Comparison of ENCODE assay signal across 8 cellular contexts in the genomic region with DNA sequence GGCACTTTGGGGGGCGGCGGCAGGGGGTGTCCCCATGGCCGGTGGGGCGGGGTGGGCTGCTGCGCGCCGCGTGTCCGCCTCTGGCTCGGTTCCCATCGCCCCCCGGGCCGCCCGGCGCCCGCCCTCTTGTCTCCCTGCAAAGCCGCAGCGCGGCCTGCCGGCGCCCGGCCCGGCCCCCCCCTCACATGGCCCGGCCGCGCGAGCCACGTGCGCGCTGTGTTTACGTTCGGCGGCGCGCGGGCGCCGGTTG. TPM values are rescaled to one million over a fixed set of nuclear protein-coding genes. Genes with fewer than 3 reads are reported as not detected.
DNase-seq lines count a peak whose midpoint lies in the region; ATAC-seq and TF ChIP-seq lines count a peak whose summit lies in the region.

No MANE protein-coding gene starts in this region.

- no peak overlapping the region for H2AFZ ChIP-seq in SU-DHL-6 (ENCODE audit: low read depth, low read length, severe bottlenecking)

- WGBS in right cardiac atrium, result 1% methylated on average over 38 of the region's 38 CpGs

- no peak overlapping the region for H3K27ac Mint-ChIP-seq in endothelial cell (ENCODE audit: unreplicated experiment)
- H3K27ac Mint-ChIP-seq in activated T-helper 17 cell treated with anti-CD3 and anti-CD28 coated beads, Interleukin-2, amount 50 U/mL, for 72 hours, result no peak overlapping the region

- peaks cover 9% of the 10 kb centered on the region for H3K36me3 Mint-ChIP-seq in endothelial cell (ENCODE audit: low read depth, unreplicated experiment)
- H3K36me3 Mint-ChIP-seq in activated T-helper 17 cell treated with anti-CD3 and anti-CD28 coated beads, Interleukin-2, amount 50 U/mL, for 72 hours (ENCODE audit: low read depth), result peaks cover 21% of the 10 kb centered on the region

- H3K4me3 Mint-ChIP-seq in endothelial cell (ENCODE audit: unreplicated experiment), result no peak overlapping the region
- H3K4me3 Mint-ChIP-seq in activated T-helper 17 cell treated with anti-CD3 and anti-CD28 coated beads, Interleukin-2, amount 50 U/mL, for 72 hours, result no peak overlapping the region

- no peaks in the 10 kb centered on the region for H3K9me2 ChIP-seq in SU-DHL-6 (replicated peaks; ENCODE audit: insufficient read depth, low read length)

- H4K20me1 ChIP-seq in SU-DHL-6 (ENCODE audit: low read depth, low read length), result no peaks in the 10 kb centered on the region

- intact Hi-C loops in right cardiac atrium (cut with DNase I), result no loop called here

- no peaks in the 10 kb centered on the region for H3K79me2 ChIP-seq in SU-DHL-6 (ENCODE audit: insufficient read depth, low read length)

- H3K4me3 ChIP-seq in GM12875 (ENCODE audit: low read depth, low read length) (peak overlapping the region; percentile 60), SU-DHL-6 (ENCODE audit: insufficient read depth, low read length, poor library complexity, severe bottlenecking) (peak overlapping the region; percentile 90), right cardiac atrium (ENCODE audit: low read length) (peak overlapping the region; percentile 99), skeletal muscle tissue (ENCODE audit: low read length in 3 of 3) (peak overlapping the region in 2 of 3 donors; percentile 67 to 84)

- no peaks in the 10 kb centered on the region for H3K27me3 ChIP-seq in SU-DHL-6 (ENCODE audit: low read length)
- no peaks in the 10 kb centered on the region for H3K27me3 ChIP-seq in right cardiac atrium (ENCODE audit: control insufficient read depth, insufficient read depth)
- H3K27me3 ChIP-seq in skeletal muscle tissue (ENCODE audit: control insufficient read depth in 3 of 3, insufficient read depth in 3 of 3, low read length in 3 of 3), result no peaks in the 10 kb centered on the region

- peaks cover 10% of the 10 kb centered on the region for H3K4me1 Mint-ChIP-seq in endothelial cell (ENCODE audit: unreplicated experiment)
- peaks cover 31% of the 10 kb centered on the region for H3K4me1 Mint-ChIP-seq in activated T-helper 17 cell treated with anti-CD3 and anti-CD28 coated beads, Interleukin-2, amount 50 U/mL, for 72 hours

- peak overlapping the region; percentile 79 for H3K9ac ChIP-seq in SU-DHL-6 (ENCODE audit: low read length)
- H3K9ac ChIP-seq in skeletal muscle tissue (ENCODE audit: low read depth in 1 of 3, low read length in 3 of 3), result peak overlapping the region in 2 of 3 donors; percentile 33 to 89

- H3K4me1 ChIP-seq in right cardiac atrium (ENCODE audit: control insufficient read depth, insufficient read depth, low read length) (peaks cover 8% of the 10 kb centered on the region), skeletal muscle tissue (ENCODE audit: control insufficient read depth in 3 of 3, insufficient read depth in 3 of 3, low read length in 3 of 3) (peaks cover 46 to 49% (median 48%) of the 10 kb centered on the region in 3 donors)

- H3K36me3 ChIP-seq in SU-DHL-6 (ENCODE audit: low read length), result no peaks in the 10 kb centered on the region
- peaks cover 0 to 5% (median 4%) of the 10 kb centered on the region in 3 donors for H3K36me3 ChIP-seq in skeletal muscle tissue (ENCODE audit: control insufficient read depth in 3 of 3, insufficient read depth in 3 of 3, low read length in 3 of 3)

- H3K27ac ChIP-seq in SU-DHL-6 (ENCODE audit: low read depth, low read length) (no peak overlapping the region), right cardiac atrium (ENCODE audit: low read length) (peak overlapping the region; percentile 95), skeletal muscle tissue (ENCODE audit: low read depth, low read length) (peak overlapping the region; percentile 83)

- H3K9me3 Mint-ChIP-seq in endothelial cell (ENCODE audit: unreplicated experiment), result no peaks in the 10 kb centered on the region
- H3K9me3 Mint-ChIP-seq in activated T-helper 17 cell treated with anti-CD3 and anti-CD28 coated beads, Interleukin-2, amount 50 U/mL, for 72 hours, result no peaks in the 10 kb centered on the region

- no peak for DNase-seq in right cardiac atrium
- DNase-seq in endothelial cell (ENCODE audit: low spot score), result no peak
- no peak for DNase-seq in SK-N-DZ (ENCODE audit: low spot score)

- peak overlapping the region; percentile 46 for H3K4me2 ChIP-seq in SU-DHL-6 (ENCODE audit: low read depth, low read length, poor library complexity, severe bottlenecking)

- ATAC-seq in right cardiac atrium, result no peak
- ATAC-seq in activated T-helper 17 cell treated with anti-CD3 and anti-CD28 coated beads, Interleukin-2, amount 50 U/mL, for 72 hours (replicated peaks), result no peak
- ATAC-seq in GM21529 (IDR thresholded peaks at IDR 0.05; ENCODE audit: unreplicated experiment), result no peak

- H3K27me3 Mint-ChIP-seq in endothelial cell (ENCODE audit: unreplicated experiment), result peaks cover 15% of the 10 kb centered on the region
- H3K27me3 Mint-ChIP-seq in activated T-helper 17 cell treated with anti-CD3 and anti-CD28 coated beads, Interleukin-2, amount 50 U/mL, for 72 hours, result no peaks in the 10 kb centered on the region

- H3F3A ChIP-seq in SU-DHL-6 (ENCODE audit: insufficient read depth), result peaks cover 24% of the 10 kb centered on the region

- TF ChIP-seq CTCF in GM12875 (IDR thresholded peaks at IDR 0.05; ENCODE audit: borderline replicate concordance, insufficient read depth, low read depth, low read length) (no peak), SU-DHL-6 (IDR thresholded peaks at IDR 0.05; ENCODE audit: insufficient read depth, low read length, poor library complexity, severe bottlenecking) (no peak), endothelial cell (IDR thresholded peaks at IDR 0.05; ENCODE audit: unreplicated experiment) (no peak)

- H3K9me3 ChIP-seq in SU-DHL-6 (ENCODE audit: insufficient read depth, low read length) (no peaks in the 10 kb centered on the region), right cardiac atrium (ENCODE audit: control insufficient read depth, low read length) (no peaks in the 10 kb centered on the region), skeletal muscle tissue (ENCODE audit: control insufficient read depth in 3 of 3, low read length in 3 of 3) (no peaks in the 10 kb centered on the region)

RNA-seq across cellular contexts. Expression of gene NR1D2, which starts 0.5 kb away (rescaled TPM):
- 10 to 100 TPM; 23.9 to 54.7 (median 37.1) TPM for total RNA-seq in right cardiac atrium
- 11.9 TPM for polyA plus RNA-seq in right cardiac atrium
- 35.5 TPM for total RNA-seq in skeletal muscle tissue
- 17.2 TPM for total RNA-seq in endothelial cell (ENCODE audit: unreplicated experiment)
- 19.2 and 22.6 TPM in 2 replicates for polyA plus RNA-seq in SK-N-DZ (2014; cell fraction: cytosol; rRNA removed)
- polyA plus RNA-seq in SK-N-DZ (2014; cell fraction: nucleus; rRNA removed), result 11.1 and 19.1 TPM in 2 replicates
- total RNA-seq in activated T-helper 17 cell treated with anti-CD3 and anti-CD28 coated beads, Interleukin-2, amount 50 U/mL, for 72 hours, result 10 to 100 TPM; 10.6 to 15.9 TPM

RNA-seq across cellular contexts. Expression of gene RPL15, which starts 28.6 kb away (rescaled TPM):
- total RNA-seq in right cardiac atrium (1,000 to 10,000 TPM; 1,027 to 1,202 (median 1,105) TPM), skeletal muscle tissue (3,028 TPM), endothelial cell (ENCODE audit: unreplicated experiment) (2,853 TPM)
- polyA plus RNA-seq in right cardiac atrium, result 1,547 TPM
- 2,583 and 3,247 TPM in 2 replicates for polyA plus RNA-seq in SK-N-DZ (2014; cell fraction: cytosol; rRNA removed)
- polyA plus RNA-seq in SK-N-DZ (2014; cell fraction: nucleus; rRNA removed), result 1,794 and 3,154 TPM in 2 replicates
- 1,000 to 10,000 TPM; 2,157 to 2,530 TPM for total RNA-seq in activated T-helper 17 cell treated with anti-CD3 and anti-CD28 coated beads, Interleukin-2, amount 50 U/mL, for 72 hours

RNA-seq across cellular contexts. Expression of gene NKIRAS1, which starts 28.8 kb away (rescaled TPM):
- 10 to 100 TPM; 17.2 to 19.1 (median 17.6) TPM for total RNA-seq in right cardiac atrium
- polyA plus RNA-seq in right cardiac atrium, result 15.1 TPM
- 17.2 TPM for total RNA-seq in skeletal muscle tissue
- total RNA-seq in endothelial cell (ENCODE audit: unreplicated experiment), result 4.3 TPM
- 14.5 and 21.2 TPM in 2 replicates for polyA plus RNA-seq in SK-N-DZ (2014; cell fraction: cytosol; rRNA removed)
- polyA plus RNA-seq in SK-N-DZ (2014; cell fraction: nucleus; rRNA removed), result 10.1 and 11.3 TPM in 2 replicates
- 1 to 10 TPM; 5.1 to 6.2 TPM for total RNA-seq in activated T-helper 17 cell treated with anti-CD3 and anti-CD28 coated beads, Interleukin-2, amount 50 U/mL, for 72 hours
